Comparison of ENCODE assay signal across 8 cellular contexts in genomic region chrX:40154229-40154852, GRCh38. TPM values are rescaled to one million over a fixed set of nuclear protein-coding genes. Genes with fewer than 3 reads are reported as not detected.
DNase-seq lines count a peak whose midpoint lies in the region; ATAC-seq and TF ChIP-seq lines count a peak whose summit lies in the region.

No MANE protein-coding gene starts in this region.

- TF ChIP-seq CTCF in esophagus muscularis mucosa (IDR thresholded peaks at IDR 0.05) (peak in 1 of 3 experiments; percentile 3), nephron progenitor cell (IDR thresholded peaks at IDR 0.05) (no peak)

- H3K27ac Mint-ChIP-seq in IgD-negative memory B cell (peak overlapping the region in 1 of 3 donors; percentile 68), nephron progenitor cell (peak overlapping the region; percentile 81)

- H3K36me3 ChIP-seq in esophagus muscularis mucosa = no peaks in the 10 kb centered on the region

- WGBS in esophagus muscularis mucosa = 4% methylated on average over 25 of the region's 39 CpGs

- in situ Hi-C loops in SK-MEL-5 (cut with HindIII; ENCODE audit: low pct_unique_long_range_greater_than_20kb, low sequenced_read_pairs) = no loop called here

- H3K9me3 Mint-ChIP-seq in IgD-negative memory B cell = peaks cover 0 to 3% (median 0%) of the 10 kb centered on the region in 3 donors
- H3K9me3 Mint-ChIP-seq in nephron progenitor cell = peaks cover 7% of the 10 kb centered on the region

- H3K4me3 Mint-ChIP-seq in IgD-negative memory B cell = peak overlapping the region; percentile 80 to 91 (median 83)
- H3K4me3 Mint-ChIP-seq in nephron progenitor cell = peak overlapping the region; percentile 77

- peak overlapping the region; percentile 71 to 81 (median 76) for H3K27ac ChIP-seq in esophagus muscularis mucosa (replicated peaks in 1 of 4)

- ATAC-seq in HG02981 (IDR thresholded peaks at IDR 0.05; ENCODE audit: unreplicated experiment) (no peak), GM18502 (IDR thresholded peaks at IDR 0.05; ENCODE audit: poor library complexity, unreplicated experiment) (no peak), HG02884 (IDR thresholded peaks at IDR 0.05; ENCODE audit: unreplicated experiment) (no peak)

- TF ChIP-seq POLR2A in esophagus muscularis mucosa (IDR thresholded peaks at IDR 0.05; ENCODE audit: low read depth) = no peak

- H3K4me1 Mint-ChIP-seq in IgD-negative memory B cell (peaks cover 9 to 20% (median 13%) of the 10 kb centered on the region in 3 donors), nephron progenitor cell (peaks cover 41% of the 10 kb centered on the region)

- H3K27me3 Mint-ChIP-seq in IgD-negative memory B cell (peaks cover 13% of the 10 kb centered on the region), nephron progenitor cell (ENCODE audit: low read depth, poor library complexity) (peaks cover 8% of the 10 kb centered on the region)

- DNase-seq in COLO668 (lab: John Stamatoyannopoulos, UW; ENCODE audit: unreplicated experiment) (peak; percentile 84), SK-MEL-5 (ENCODE audit: low read depth, low spot score) (peak; percentile 30), esophagus muscularis mucosa (ENCODE audit: extremely low spot score) (no peak), nephron progenitor cell (peak; percentile 34)

- no peak for TF ChIP-seq EP300 in esophagus muscularis mucosa (IDR thresholded peaks at IDR 0.05)

- H3K36me3 Mint-ChIP-seq in IgD-negative memory B cell = no peaks in the 10 kb centered on the region
- H3K36me3 Mint-ChIP-seq in nephron progenitor cell (ENCODE audit: low read depth) = no peaks in the 10 kb centered on the region

- H3K4me1 ChIP-seq in esophagus muscularis mucosa = peaks cover 19 to 68% (median 48%) of the 10 kb centered on the region in 4 donors

- peaks cover 0 to 21% (median 0%) of the 10 kb centered on the region in 4 donors for H3K27me3 ChIP-seq in esophagus muscularis mucosa

- no peaks in the 10 kb centered on the region for H3K9me3 ChIP-seq in esophagus muscularis mucosa

- intact Hi-C loops in esophagus muscularis mucosa (cut with DNase I) = loop anchor here (5.0 to 10.0 kb wide), 2 partner anchors 47 to 340 kb away; no protein-coding TSS in a partner anchor

- H3K4me3 ChIP-seq in esophagus muscularis mucosa = peak overlapping the region; percentile 53 to 62 (median 55)

RNA-seq across cellular contexts. Expression of gene BCOR, which starts 56.6 kb away (rescaled TPM):
- polyA plus RNA-seq in IgD-negative memory B cell = 10.2 TPM
- total RNA-seq in SK-MEL-5 (2014; rRNA removed; shearing (Covaris generic)) = 21.2 and 24.3 TPM in 2 replicates
- 29.3 and 41.3 TPM in 2 replicates for polyA plus RNA-seq in SK-MEL-5 (2015; cell fraction: cytosol; rRNA removed)
- 14.4 and 20.7 TPM in 2 replicates for polyA plus RNA-seq in SK-MEL-5 (2015; cell fraction: nucleus; rRNA removed)
- 10 to 100 TPM; 19.9 to 32.5 (median 26.0) TPM for total RNA-seq in esophagus muscularis mucosa
